Comparison of ENCODE assay signal across 15 cellular contexts in genomic region chr7:129497156-129497555, GRCh38. TPM values are rescaled to one million over a fixed set of nuclear protein-coding genes. Genes with fewer than 3 reads are reported as not detected.
"Had no signal": no experiment of that assay in that cellular context is flagged by ENCODE, and none has a peak within 500 bp of the region (broad histone marks: within the 10 kb centered on the region; RNA-seq: fewer than 3 reads in every experiment).

No MANE protein-coding gene starts in this region.

- ATAC-seq: body of pancreas; effector memory CD8-positive, alpha-beta T cell; gastrocnemius medialis; heart right ventricle; left ventricle myocardium superior; T-cell; WTC11 had no signal

- H3K36me3 Mint-ChIP-seq: T-cell, WTC11 had no signal

- DNase-seq: activated CD4-positive, alpha-beta T cell treated with anti-CD3 and anti-CD28 coated beads, Interleukin-2, amount 10 ng/mL, durations not matched to agents 7 days and 5 days; activated naive CD4-positive, alpha-beta T cell treated with Interleukin-2 at 50 U/mL for 16 hours; body of pancreas; effector memory CD8-positive, alpha-beta T cell; gastrocnemius medialis; heart right ventricle; left ventricle myocardium superior; mesendoderm; retina; small intestine; stimulated activated naive CD4-positive, alpha-beta T cell; substantia nigra; T-cell; transverse colon had no signal

- H3K4me1 Mint-ChIP-seq: WTC11 had no signal

- H3K27me3 Mint-ChIP-seq: activated CD4-positive, alpha-beta T cell treated with anti-CD3 and anti-CD28 coated beads, Interleukin-2, amount 10 ng/mL, durations not matched to agents 7 days and 5 days; effector memory CD8-positive, alpha-beta T cell; T-cell had no signal

- H3K4me3 Mint-ChIP-seq: activated CD4-positive, alpha-beta T cell treated with anti-CD3 and anti-CD28 coated beads, Interleukin-2, amount 10 ng/mL, durations not matched to agents 7 days and 5 days; effector memory CD8-positive, alpha-beta T cell; T-cell; WTC11 had no signal

- H3K9me3 Mint-ChIP-seq: activated CD4-positive, alpha-beta T cell treated with anti-CD3 and anti-CD28 coated beads, Interleukin-2, amount 10 ng/mL, durations not matched to agents 7 days and 5 days; effector memory CD8-positive, alpha-beta T cell; T-cell; WTC11 had no signal

- H3K27ac Mint-ChIP-seq: activated CD4-positive, alpha-beta T cell treated with anti-CD3 and anti-CD28 coated beads, Interleukin-2, amount 10 ng/mL, durations not matched to agents 7 days and 5 days; T-cell; WTC11 had no signal

RNA-seq across cellular contexts. Expression of gene SMKR1, which starts 5.2 kb away (rescaled TPM):
- total RNA-seq: gastrocnemius medialis, heart right ventricle, left ventricle myocardium superior, transverse colon had no signal
